Comparison of ENCODE assay signal across 8 cellular contexts in the genomic region with DNA sequence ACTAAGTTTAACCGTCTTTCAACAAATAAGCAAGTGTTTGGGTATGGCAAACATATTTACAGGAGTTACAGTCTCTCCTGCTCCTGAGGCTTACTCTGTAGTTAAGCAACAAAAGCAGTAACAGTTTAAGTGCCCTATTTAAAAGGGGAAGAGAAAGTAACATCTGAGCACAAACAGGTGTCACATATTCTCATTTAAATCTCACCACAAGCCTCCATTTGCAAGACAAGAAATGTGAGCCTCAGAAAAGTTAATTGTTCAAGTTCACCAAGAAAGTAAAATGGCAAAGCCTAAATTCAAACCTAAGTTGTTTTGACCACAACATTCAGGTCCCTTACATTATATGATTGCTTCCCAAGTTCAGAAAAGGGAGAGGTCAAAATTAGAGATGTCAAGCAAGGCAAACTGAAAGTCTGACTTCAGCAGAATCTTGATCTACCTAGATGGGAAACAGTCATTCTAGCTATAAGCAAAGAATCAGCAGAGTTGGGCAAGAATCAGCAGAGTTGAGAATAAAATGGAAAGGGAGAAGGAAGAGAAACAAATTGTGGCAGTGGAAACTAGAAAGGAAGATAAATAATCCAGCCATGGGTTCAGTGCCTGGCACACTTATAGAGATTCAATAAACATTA.
DNase-seq lines count a peak whose midpoint lies in the region; ATAC-seq, FAIRE-seq and TF ChIP-seq lines count a peak whose summit lies in the region.

No MANE protein-coding gene starts in this region.

- H3K4me3 ChIP-seq in pancreas, result no peak overlapping the region

- intact Hi-C loops in pancreas (cut with DNase I), result no loop called here

- no peaks in the 10 kb centered on the region for H3K9me3 ChIP-seq in pancreas

- peak; percentile 88 for ATAC-seq in GM19452 (IDR thresholded peaks at IDR 0.05; ENCODE audit: unreplicated experiment)
- peak; percentile 79 for ATAC-seq in HG03039 (IDR thresholded peaks at IDR 0.05; ENCODE audit: unreplicated experiment)
- no peak for ATAC-seq in pancreas
- ATAC-seq in SK-N-SH treated with all-trans-retinoic acid at 6 μM for 48 hours, result no peak

- peaks cover 0 to 10% (median 0%) of the 10 kb centered on the region in 3 donors for H3K4me1 ChIP-seq in pancreas

- WGBS in pancreas, 2 donors, result 79 to 90% methylated on average over 1 of the region's 1 CpG

- TF ChIP-seq CTCF in RWPE1 (conservative IDR thresholded peaks at IDR 0.05; ENCODE audit: low read depth), result no peak
- TF ChIP-seq CTCF in pancreas (IDR thresholded peaks at IDR 0.05), result no peak

- H3K36me3 ChIP-seq in pancreas, result peaks cover 0 to 5% (median 0%) of the 10 kb centered on the region in 3 donors

- DNase-seq in CD1c-positive myeloid dendritic cell (ENCODE audit: extremely low spot score) (peak; percentile 3), NOMO-1 (lab: John Stamatoyannopoulos, UW; ENCODE audit: unreplicated experiment in 2 of 2) (peak; percentile 59 to 94), RWPE1 (ENCODE audit: low spot score) (no peak), HUDEP-2 (lab: John Stamatoyannopoulos, UW; ENCODE audit: unreplicated experiment in 76 of 76) (no peak), pancreas (no peak)

- no peak overlapping the region for H3K27ac ChIP-seq in RWPE1
- no peak overlapping the region for H3K27ac ChIP-seq in pancreas

- no peak for FAIRE-seq in pancreas (lab: Jason Lieb, UNC)

- POLR2A ChIA-PET in RWPE1 (lab: Yijun Ruan, JAX; ENCODE audit: low non-redundant PET), result no interaction called here

- no peaks in the 10 kb centered on the region for H3K27me3 ChIP-seq in pancreas

- CTCF ChIA-PET in RWPE1 (lab: Yijun Ruan, JAX), result no interaction called here

TF ChIP-seq in SK-N-SH treated with all-trans-retinoic acid at 6 μM for 48 hours, 23 proteins besides CTCF, POLR2A, EP300 and RAD21:
- TF ChIP-seq RARB (CRISPR knock-in tag; IDR thresholded peaks at IDR 0.05) (no peak), TCF4 (CRISPR knock-in tag; IDR thresholded peaks at IDR 0.05; ENCODE audit: borderline replicate concordance) (no peak), ZC3H10 (CRISPR knock-in tag; IDR thresholded peaks at IDR 0.05) (no peak), ESRRG (CRISPR knock-in tag; IDR thresholded peaks at IDR 0.05) (no peak), ARNTL (CRISPR knock-in tag; IDR thresholded peaks at IDR 0.05; ENCODE audit: borderline replicate concordance, low read depth) (no peak), ZNF8 (CRISPR knock-in tag; IDR thresholded peaks at IDR 0.05) (no peak), TOX (CRISPR knock-in tag; IDR thresholded peaks at IDR 0.05; ENCODE audit: borderline replicate concordance) (no peak), ZNF70 (CRISPR knock-in tag; IDR thresholded peaks at IDR 0.05) (no peak), BACH2 (CRISPR knock-in tag; IDR thresholded peaks at IDR 0.05; ENCODE audit: borderline replicate concordance) (no peak), SNAI2 (CRISPR knock-in tag; IDR thresholded peaks at IDR 0.05) (no peak)
- TF ChIP-seq, protein P1, sequence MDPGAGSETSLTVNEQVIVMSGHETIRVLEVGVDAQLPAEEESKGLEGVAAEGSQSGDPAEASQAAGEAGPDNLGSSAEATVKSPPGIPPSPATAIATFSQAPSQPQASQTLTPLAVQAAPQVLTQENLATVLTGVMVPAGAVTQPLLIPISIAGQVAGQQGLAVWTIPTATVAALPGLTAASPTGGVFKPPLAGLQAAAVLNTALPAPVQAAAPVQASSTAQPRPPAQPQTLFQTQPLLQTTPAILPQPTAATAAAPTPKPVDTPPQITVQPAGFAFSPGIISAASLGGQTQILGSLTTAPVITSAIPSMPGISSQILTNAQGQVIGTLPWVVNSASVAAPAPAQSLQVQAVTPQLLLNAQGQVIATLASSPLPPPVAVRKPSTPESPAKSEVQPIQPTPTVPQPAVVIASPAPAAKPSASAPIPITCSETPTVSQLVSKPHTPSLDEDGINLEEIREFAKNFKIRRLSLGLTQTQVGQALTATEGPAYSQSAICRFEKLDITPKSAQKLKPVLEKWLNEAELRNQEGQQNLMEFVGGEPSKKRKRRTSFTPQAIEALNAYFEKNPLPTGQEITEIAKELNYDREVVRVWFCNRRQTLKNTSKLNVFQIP (CRISPR knock-in tag; IDR thresholded peaks at IDR 0.05; ENCODE audit: borderline replicate concordance, low read depth), result no peak
- TF ChIP-seq, protein P2, sequence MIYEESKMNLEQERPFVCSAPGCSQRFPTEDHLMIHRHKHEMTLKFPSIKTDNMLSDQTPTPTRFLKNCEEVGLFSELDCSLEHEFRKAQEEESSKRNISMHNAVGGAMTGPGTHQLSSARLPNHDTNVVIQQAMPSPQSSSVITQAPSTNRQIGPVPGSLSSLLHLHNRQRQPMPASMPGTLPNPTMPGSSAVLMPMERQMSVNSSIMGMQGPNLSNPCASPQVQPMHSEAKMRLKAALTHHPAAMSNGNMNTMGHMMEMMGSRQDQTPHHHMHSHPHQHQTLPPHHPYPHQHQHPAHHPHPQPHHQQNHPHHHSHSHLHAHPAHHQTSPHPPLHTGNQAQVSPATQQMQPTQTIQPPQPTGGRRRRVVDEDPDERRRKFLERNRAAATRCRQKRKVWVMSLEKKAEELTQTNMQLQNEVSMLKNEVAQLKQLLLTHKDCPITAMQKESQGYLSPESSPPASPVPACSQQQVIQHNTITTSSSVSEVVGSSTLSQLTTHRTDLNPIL (CRISPR knock-in tag; IDR thresholded peaks at IDR 0.05; ENCODE audit: low read depth), result no peak
- TF ChIP-seq, protein P3, sequence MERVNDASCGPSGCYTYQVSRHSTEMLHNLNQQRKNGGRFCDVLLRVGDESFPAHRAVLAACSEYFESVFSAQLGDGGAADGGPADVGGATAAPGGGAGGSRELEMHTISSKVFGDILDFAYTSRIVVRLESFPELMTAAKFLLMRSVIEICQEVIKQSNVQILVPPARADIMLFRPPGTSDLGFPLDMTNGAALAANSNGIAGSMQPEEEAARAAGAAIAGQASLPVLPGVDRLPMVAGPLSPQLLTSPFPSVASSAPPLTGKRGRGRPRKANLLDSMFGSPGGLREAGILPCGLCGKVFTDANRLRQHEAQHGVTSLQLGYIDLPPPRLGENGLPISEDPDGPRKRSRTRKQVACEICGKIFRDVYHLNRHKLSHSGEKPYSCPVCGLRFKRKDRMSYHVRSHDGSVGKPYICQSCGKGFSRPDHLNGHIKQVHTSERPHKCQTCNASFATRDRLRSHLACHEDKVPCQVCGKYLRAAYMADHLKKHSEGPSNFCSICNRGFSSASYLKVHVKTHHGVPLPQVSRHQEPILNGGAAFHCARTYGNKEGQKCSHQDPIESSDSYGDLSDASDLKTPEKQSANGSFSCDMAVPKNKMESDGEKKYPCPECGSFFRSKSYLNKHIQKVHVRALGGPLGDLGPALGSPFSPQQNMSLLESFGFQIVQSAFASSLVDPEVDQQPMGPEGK (CRISPR knock-in tag; IDR thresholded peaks at IDR 0.05; ENCODE audit: borderline replicate concordance), result no peak
- TF ChIP-seq, protein P4, sequence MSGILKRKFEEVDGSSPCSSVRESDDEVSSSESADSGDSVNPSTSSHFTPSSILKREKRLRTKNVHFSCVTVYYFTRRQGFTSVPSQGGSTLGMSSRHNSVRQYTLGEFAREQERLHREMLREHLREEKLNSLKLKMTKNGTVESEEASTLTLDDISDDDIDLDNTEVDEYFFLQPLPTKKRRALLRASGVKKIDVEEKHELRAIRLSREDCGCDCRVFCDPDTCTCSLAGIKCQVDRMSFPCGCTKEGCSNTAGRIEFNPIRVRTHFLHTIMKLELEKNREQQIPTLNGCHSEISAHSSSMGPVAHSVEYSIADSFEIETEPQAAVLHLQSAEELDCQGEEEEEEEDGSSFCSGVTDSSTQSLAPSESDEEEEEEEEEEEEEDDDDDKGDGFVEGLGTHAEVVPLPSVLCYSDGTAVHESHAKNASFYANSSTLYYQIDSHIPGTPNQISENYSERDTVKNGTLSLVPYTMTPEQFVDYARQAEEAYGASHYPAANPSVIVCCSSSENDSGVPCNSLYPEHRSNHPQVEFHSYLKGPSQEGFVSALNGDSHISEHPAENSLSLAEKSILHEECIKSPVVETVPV (CRISPR knock-in tag; IDR thresholded peaks at IDR 0.05), result no peak
TF ChIP-seq in SK-N-SH treated with all-trans-retinoic acid at 6 μM for 48 hours: peak in this region for 0.

Comparison
In these comparisons a context has a peak if more than half of its experiments do, and no peak if none do; other contexts are left out.
1. DNase-seq: peak in CD1c-positive myeloid dendritic cell (single experiment) and NOMO-1 (2 of 2); none in RWPE1 (single experiment), HUDEP-2 (0 of 76) and pancreas (0 of 6).
2. ATAC-seq: peak in GM19452 (single experiment) and HG03039 (single experiment); none in pancreas (0 of 4) and SK-N-SH treated with all-trans-retinoic acid at 6 μM for 48 hours (single experiment).